In the genomic region with DNA sequence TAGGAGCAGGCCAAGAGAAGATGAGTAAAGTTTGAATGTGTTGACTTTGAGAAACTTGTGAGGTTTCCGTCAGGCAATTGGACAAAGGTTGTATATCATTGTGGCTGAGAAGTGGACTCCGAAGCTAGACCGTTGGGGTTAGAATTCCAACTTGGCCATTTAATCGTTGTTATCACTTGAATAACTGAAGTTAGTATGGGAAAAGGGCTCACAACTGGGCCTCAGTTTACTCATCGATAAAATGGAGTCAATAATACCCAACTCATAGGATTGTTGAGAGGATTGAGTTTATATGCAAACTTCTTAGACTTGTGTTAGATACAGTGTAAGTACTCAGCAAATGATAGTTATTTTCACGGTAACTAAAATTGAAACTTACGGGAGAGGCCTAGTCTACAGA, we compare ENCODE assay signal across 1 cellular context.
TF ChIP-seq lines count a peak whose summit lies in the region.

No MANE protein-coding gene starts in this region.

TF ChIP-seq in endothelial cell of umbilical vein, 7 proteins besides CTCF, POLR2A, EP300 and RAD21:
- no peak for TF ChIP-seq JUN (IDR thresholded peaks at IDR 0.05; ENCODE audit: borderline replicate concordance, insufficient read depth, insufficient read length, low read depth)
- TF ChIP-seq MYC (IDR thresholded peaks at IDR 0.05; ENCODE audit: low read depth, low read length) = no peak
- no peak for TF ChIP-seq FOS (IDR thresholded peaks at IDR 0.05; ENCODE audit: borderline replicate concordance, insufficient read depth, low read length)
